Comparison of ENCODE assay signal across 1 cellular context in the genomic region with DNA sequence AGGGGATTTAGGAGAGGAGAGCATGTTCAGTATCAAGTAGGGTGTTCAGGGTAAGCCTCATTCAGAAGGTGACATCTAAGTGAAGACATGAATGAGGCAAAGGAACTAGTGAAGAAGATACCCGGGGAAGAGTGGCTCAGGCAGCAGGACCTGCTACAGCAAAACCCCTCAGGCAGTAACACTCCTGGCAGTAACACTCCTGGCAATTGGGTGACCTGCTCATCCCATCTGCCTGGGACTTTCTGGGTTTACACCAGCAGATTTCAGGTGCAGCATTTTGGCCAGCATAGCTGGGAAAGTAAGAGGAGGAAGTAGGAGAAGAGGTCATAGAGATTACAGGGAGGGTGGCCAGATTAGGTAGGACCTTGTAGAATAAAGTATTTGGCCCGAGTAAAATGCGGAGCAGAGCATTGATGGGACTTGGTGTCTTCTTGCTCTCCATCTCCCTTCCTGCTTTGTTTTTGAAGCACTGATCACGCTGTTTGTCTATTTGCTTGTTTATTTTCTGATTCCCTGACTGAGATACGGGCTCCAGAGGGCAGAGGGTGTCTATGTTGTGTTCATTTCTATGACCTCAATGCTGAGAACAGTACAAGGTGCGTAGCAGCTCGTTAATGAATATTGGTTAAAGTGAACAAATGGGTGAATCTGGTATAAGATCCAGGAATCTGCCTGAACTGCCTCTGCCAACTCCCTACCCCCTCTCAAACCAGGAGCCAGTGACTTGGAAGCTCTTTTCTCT.
TF ChIP-seq lines count a peak whose summit lies in the region.

No MANE protein-coding gene starts in this region.

TF ChIP-seq in HepG2, 621 proteins besides CTCF, POLR2A, EP300 and RAD21:
- TF ChIP-seq BCLAF1 (IDR thresholded peaks at IDR 0.05) (no peak), U2AF2 (IDR thresholded peaks at IDR 0.05; ENCODE audit: low read depth, low read length) (no peak), ZBTB21 (CRISPR knock-in tag; IDR thresholded peaks at IDR 0.05) (no peak), GATAD1 (CRISPR knock-in tag; IDR thresholded peaks at IDR 0.05) (no peak), POGZ (CRISPR knock-in tag; IDR thresholded peaks at IDR 0.05) (no peak), ZNF160 (CRISPR knock-in tag; IDR thresholded peaks at IDR 0.05) (no peak), ZNF260 (CRISPR knock-in tag; IDR thresholded peaks at IDR 0.05; ENCODE audit: borderline replicate concordance, low read depth) (no peak), KLF13 (CRISPR knock-in tag; IDR thresholded peaks at IDR 0.05) (no peak), ZFP36 (IDR thresholded peaks at IDR 0.05; ENCODE audit: borderline replicate concordance, low read depth, low read length, partially characterized antibody) (no peak), ARHGAP35 (CRISPR knock-in tag; IDR thresholded peaks at IDR 0.05; ENCODE audit: borderline replicate concordance) (no peak), ZBTB42 (CRISPR knock-in tag; IDR thresholded peaks at IDR 0.05) (no peak), NAIF1 (CRISPR knock-in tag; IDR thresholded peaks at IDR 0.05; ENCODE audit: borderline replicate concordance) (no peak), IRX3 (CRISPR knock-in tag; IDR thresholded peaks at IDR 0.05; ENCODE audit: borderline replicate concordance, low read depth) (no peak), ZNF792 (CRISPR knock-in tag; IDR thresholded peaks at IDR 0.05) (no peak), TCF7L2 (IDR thresholded peaks at IDR 0.05; ENCODE audit: low read depth, low read length) (no peak), FOXJ3 (CRISPR knock-in tag; IDR thresholded peaks at IDR 0.05; ENCODE audit: borderline replicate concordance) (no peak), ZNF510 (CRISPR knock-in tag; IDR thresholded peaks at IDR 0.05; ENCODE audit: low read depth) (no peak)
- TF ChIP-seq, protein P1, sequence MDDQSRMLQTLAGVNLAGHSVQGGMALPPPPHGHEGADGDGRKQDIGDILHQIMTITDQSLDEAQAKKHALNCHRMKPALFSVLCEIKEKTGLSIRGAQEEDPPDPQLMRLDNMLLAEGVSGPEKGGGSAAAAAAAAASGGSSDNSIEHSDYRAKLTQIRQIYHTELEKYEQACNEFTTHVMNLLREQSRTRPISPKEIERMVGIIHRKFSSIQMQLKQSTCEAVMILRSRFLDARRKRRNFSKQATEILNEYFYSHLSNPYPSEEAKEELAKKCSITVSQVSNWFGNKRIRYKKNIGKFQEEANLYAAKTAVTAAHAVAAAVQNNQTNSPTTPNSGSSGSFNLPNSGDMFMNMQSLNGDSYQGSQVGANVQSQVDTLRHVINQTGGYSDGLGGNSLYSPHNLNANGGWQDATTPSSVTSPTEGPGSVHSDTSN (CRISPR knock-in tag; IDR thresholded peaks at IDR 0.05; ENCODE audit: borderline replicate concordance), result no peak
